In the genomic region with DNA sequence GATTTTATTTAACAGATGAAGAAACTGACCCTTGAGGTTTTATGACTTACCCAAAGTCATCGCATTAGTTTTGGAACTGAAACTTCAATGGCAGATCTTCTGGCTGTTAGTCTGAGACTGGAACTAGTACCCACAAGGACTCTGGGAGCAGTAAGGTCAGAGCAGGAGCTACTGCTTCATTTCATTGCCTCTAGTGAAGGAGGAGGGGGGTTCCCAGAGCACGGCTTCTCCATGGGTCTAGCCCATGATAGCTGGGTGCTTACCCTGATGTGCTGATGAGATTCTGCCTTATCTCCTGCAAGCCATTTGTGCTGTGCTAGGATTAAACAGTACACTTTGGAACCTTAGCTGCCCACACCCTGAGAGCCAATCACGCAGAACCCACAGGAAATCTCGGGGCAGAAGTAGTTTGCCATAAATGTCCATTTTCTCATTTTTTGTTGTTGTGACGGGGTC, we compare ENCODE assay signal across 12 cellular contexts. TPM values are rescaled to one million over a fixed set of nuclear protein-coding genes. Genes with fewer than 3 reads are reported as not detected.
DNase-seq lines count a peak whose midpoint lies in the region; ATAC-seq, FAIRE-seq and TF ChIP-seq lines count a peak whose summit lies in the region.
"Had no signal": no experiment of that assay in that cellular context is flagged by ENCODE, and none has a peak within 500 bp of the region (broad histone marks: within the 10 kb centered on the region; RNA-seq: fewer than 3 reads in every experiment).

No MANE protein-coding gene starts in this region.

- no peak for FAIRE-seq in HepG2 (lab: Jason Lieb, UNC)

- WGBS in HepG2 (ENCODE audit: low lambda C conversion rate), result 94% methylated on average over 5 of the region's 5 CpGs

- no peaks in the 10 kb centered on the region for H3K9me3 Mint-ChIP-seq in natural killer cell
- H3K9me3 Mint-ChIP-seq: nephron had no signal

- no peak overlapping the region for H3K9ac ChIP-seq in HepG2 (ENCODE audit: insufficient read depth, low read depth, low read length)

- ATAC-seq in HG02610 (IDR thresholded peaks at IDR 0.05; ENCODE audit: unreplicated experiment) (peak; percentile 61), HG03457 (IDR thresholded peaks at IDR 0.05; ENCODE audit: unreplicated experiment) (peak; percentile 50), HepG2 (no peak), natural killer cell (no peak)
- ATAC-seq: SK-N-SH treated with all-trans-retinoic acid at 6 μM for 48 hours had no signal

- no peaks in the 10 kb centered on the region for H4K20me1 ChIP-seq in HepG2 (ENCODE audit: insufficient read depth, low read length)

- BruUV-seq in HepG2 (replicated peaks; lab: Mats Ljungman, UMichigan), result no TSS peak

- H3K4me1 Mint-ChIP-seq in natural killer cell, result peaks cover 3 to 9% of the 10 kb centered on the region in 2 donors
- H3K4me1 Mint-ChIP-seq: nephron had no signal

- H3K4me1 ChIP-seq in HepG2 (ENCODE audit: insufficient read depth, low read length), result peaks cover 15% of the 10 kb centered on the region

- H3K27ac Mint-ChIP-seq in natural killer cell, result no peak overlapping the region
- H3K27ac Mint-ChIP-seq: nephron had no signal

- no peak for TF ChIP-seq CTCF in GM06990 (IDR thresholded peaks at IDR 0.05; ENCODE audit: insufficient read depth, low read length, poor library complexity, severe bottlenecking)
- no peak for TF ChIP-seq CTCF in HepG2 (CRISPR knock-in tag; IDR thresholded peaks at IDR 0.05)
- TF ChIP-seq CTCF in natural killer cell (IDR thresholded peaks at IDR 0.05), result no peak

- H2AFZ ChIP-seq in HepG2 (ENCODE audit: low read length), result no peak overlapping the region

- no peaks in the 10 kb centered on the region for H3K27me3 Mint-ChIP-seq in natural killer cell (ENCODE audit: low read depth in 2 of 2)

- H3K36me3 Mint-ChIP-seq in natural killer cell, result no peaks in the 10 kb centered on the region

- H3K4me2 ChIP-seq in HepG2 (ENCODE audit: low read depth, low read length), result no peak overlapping the region

- POLR2A ChIA-PET in HepG2 (lab: Yijun Ruan, JAX), result interaction anchor here (0.8 to 1.0 kb wide), 2 partner anchors 12 to 27 kb away, joined by 3 read pairs; no protein-coding TSS in a partner anchor

- TF ChIP-seq EP300 in HepG2 (IDR thresholded peaks at IDR 0.05; ENCODE audit: low read depth in 2 of 2, low read length in 2 of 2) (no peak), HepG2 (CRISPR knock-in tag; IDR thresholded peaks at IDR 0.05; ENCODE audit: borderline replicate concordance) (no peak)

- peaks cover 5% of the 10 kb centered on the region for H3K79me2 ChIP-seq in HepG2 (ENCODE audit: insufficient read depth, low read length)

- H3K4me3 ChIP-seq in GM06990 (replicated peaks; ENCODE audit: low read depth, low read length) (peak overlapping the region; percentile 23), HepG2 (replicated peaks in 1 of 3; ENCODE audit: insufficient read depth in 1 of 3, low read depth in 2 of 3, low read length in 3 of 3) (no peak overlapping the region)

- TF ChIP-seq POLR2A in HepG2 (IDR thresholded peaks at IDR 0.05; ENCODE audit: insufficient read depth in 1 of 2, low read depth in 2 of 2, low read length in 2 of 2), result no peak

- no peak overlapping the region for H3K4me3 Mint-ChIP-seq in natural killer cell

- TF ChIP-seq RAD21 in HepG2 (CRISPR knock-in tag; IDR thresholded peaks at IDR 0.05), result no peak

- H3K27ac ChIP-seq in HepG2 (ENCODE audit: extremely low read length, insufficient read depth, low read length), result no peak overlapping the region
- H3K27ac ChIP-seq: epithelial cell of prostate had no signal

- peak; percentile 50 for DNase-seq in GM06990 (ENCODE audit: extremely low read depth, insufficient read length)
- DNase-seq in GM19238 (ENCODE audit: insufficient read length, low spot score), result peak; percentile 30
- no peak for DNase-seq in HepG2 (ENCODE audit: low spot score)
- no peak for DNase-seq in natural killer cell
- no peak for DNase-seq in KBM-7
- DNase-seq in stimulated activated CD8-positive, alpha-beta memory T cell treated with anti-CD3 and anti-CD28 coated beads, Interleukin-4, amount 100 ng/mL, for 48 hours, result no peak
- DNase-seq: NCI-H2171 treated with DMSO at 0.1 percent for 48 hours had no signal

- CTCF ChIA-PET in HepG2 (lab: Yijun Ruan, JAX; ENCODE audit: low intra/inter-chr PET ratio, low total read pairs), result no interaction called here

- H3K36me3 ChIP-seq in GM06990 (ENCODE audit: control insufficient read depth, insufficient read depth, low read length) (no peaks in the 10 kb centered on the region), HepG2 (replicated peaks in 1 of 2; ENCODE audit: control insufficient read depth in 1 of 2, insufficient read depth in 2 of 2, low read length in 2 of 2) (no peaks in the 10 kb centered on the region; a peak in 1 of 5 replicates)

- in situ Hi-C loops in HepG2 (cut with HindIII; ENCODE audit: extremely low pct_ligation_motif_present, low pct_unique_long_range_greater_than_20kb), result no loop called here
- in situ Hi-C loops in KBM-7 (cut with MboI; ENCODE audit: low pct_unique_long_range_greater_than_20kb, low sequenced_read_pairs), result no loop called here

- H3K27me3 ChIP-seq in GM06990 (replicated peaks; ENCODE audit: control insufficient read depth, insufficient read depth, low read length) (no peaks in the 10 kb centered on the region), HepG2 (ENCODE audit: control insufficient read depth in 1 of 2, insufficient read depth in 2 of 2, low read length in 2 of 2) (no peaks in the 10 kb centered on the region)

- H3K9me3 ChIP-seq in HepG2 (ENCODE audit: low read length), result no peaks in the 10 kb centered on the region

- intact Hi-C loops in HepG2 (cut with micrococcal nuclease; ENCODE audit: unreplicated experiment), result no loop called here
- intact Hi-C loops in natural killer cell (cut with micrococcal nuclease), result no loop called here

RNA-seq across cellular contexts. Expression of a gene that starts 5.4 kb away (rescaled TPM):
- total RNA-seq in HepG2 (2016; rRNA removed; fragmentation: Illumina TruSeq; extraction: Trizol) (57.2 and 57.4 TPM in 2 replicates), natural killer cell (10 to 100 TPM; 25.6 to 30.6 (median 26.3) TPM)
- 73.8 and 75.1 TPM in 2 replicates for total RNA-seq in HepG2 (2016; cell fraction: cytosol; rRNA removed; fragmentation: Illumina TruSeq; extraction: Trizol; ENCODE audit: low read depth)
- 56.9 and 57.3 TPM in 2 replicates for total RNA-seq in HepG2 (2016; cell fraction: insoluble cytoplasmic fraction; rRNA removed; fragmentation: Illumina TruSeq; extraction: Trizol)
- total RNA-seq in HepG2 (2016; cell fraction: membrane; rRNA removed; fragmentation: Illumina TruSeq; extraction: Trizol), result 90.4 and 92.3 TPM in 2 replicates
- 37.2 and 39.3 TPM in 2 replicates for total RNA-seq in HepG2 (2016; cell fraction: nucleus; rRNA removed; fragmentation: Illumina TruSeq; extraction: Trizol)
- polyA plus RNA-seq in HepG2 (2011; rRNA removed), result 12.7 and 14.5 TPM in 2 replicates
- 12.8 and 14.0 TPM in 2 replicates for polyA plus RNA-seq in HepG2 (2011; cell fraction: cytosol; rRNA removed)
- polyA plus RNA-seq in HepG2 (2011; cell fraction: nucleus; rRNA removed), result 10.4 and 11.6 TPM in 2 replicates
- 21.0 and 21.2 TPM in 2 replicates for polyA plus RNA-seq in HepG2 (2012)
- polyA plus RNA-seq in HepG2 (2016; cell fraction: cytosol; fragmentation: Illumina TruSeq; extraction: Trizol; ENCODE audit: low read depth), result 75.3 and 82.0 TPM in 2 replicates
- 46.3 and 47.8 TPM in 2 replicates for polyA plus RNA-seq in HepG2 (2016; cell fraction: insoluble cytoplasmic fraction; fragmentation: Illumina TruSeq; extraction: Trizol; ENCODE audit: low read depth)
- 68.9 and 69.5 TPM in 2 replicates for polyA plus RNA-seq in HepG2 (2016; cell fraction: membrane; fragmentation: Illumina TruSeq; extraction: Trizol; ENCODE audit: low read depth)
- polyA plus RNA-seq in HepG2 (2016; cell fraction: nucleus; fragmentation: Illumina TruSeq; extraction: Trizol; ENCODE audit: insufficient read depth, low read depth), result 43.7 and 45.2 TPM in 2 replicates
- 10.4 and 15.6 TPM in 2 replicates for polyA minus RNA-seq in HepG2 (2011; rRNA and poly(A)+ RNA removed; ENCODE audit: low replicate concordance)
- 11.1 and 12.0 TPM in 2 replicates for polyA minus RNA-seq in HepG2 (2011; cell fraction: cytosol; rRNA and poly(A)+ RNA removed)
- 17.3 and 19.1 TPM in 2 replicates for polyA minus RNA-seq in HepG2 (2011; cell fraction: nucleus; rRNA and poly(A)+ RNA removed)

RNA-seq across cellular contexts. Expression of a gene that starts 11.5 kb away (rescaled TPM):
- total RNA-seq in HepG2 (2016; rRNA removed; fragmentation: Illumina TruSeq; extraction: Trizol) (3,686 and 4,415 TPM in 2 replicates), natural killer cell (1,000 to 10,000 TPM in 2 of 3 donors, 100 to 1,000 TPM in 1; 815 to 1,068 (median 1,001) TPM)
- 5,456 and 6,100 TPM in 2 replicates for total RNA-seq in HepG2 (2016; cell fraction: cytosol; rRNA removed; fragmentation: Illumina TruSeq; extraction: Trizol; ENCODE audit: low read depth)
- total RNA-seq in HepG2 (2016; cell fraction: insoluble cytoplasmic fraction; rRNA removed; fragmentation: Illumina TruSeq; extraction: Trizol), result 3,753 and 4,559 TPM in 2 replicates
- total RNA-seq in HepG2 (2016; cell fraction: membrane; rRNA removed; fragmentation: Illumina TruSeq; extraction: Trizol), result 7,013 and 7,026 TPM in 2 replicates
- total RNA-seq in HepG2 (2016; cell fraction: nucleus; rRNA removed; fragmentation: Illumina TruSeq; extraction: Trizol), result 1,357 and 1,550 TPM in 2 replicates
- 3,283 and 4,040 TPM in 2 replicates for polyA plus RNA-seq in HepG2 (2011; rRNA removed)
- 3,092 and 3,668 TPM in 2 replicates for polyA plus RNA-seq in HepG2 (2011; cell fraction: cytosol; rRNA removed)
- 687 and 772 TPM in 2 replicates for polyA plus RNA-seq in HepG2 (2011; cell fraction: nucleus; rRNA removed)
- 3,723 and 4,459 TPM in 2 replicates for polyA plus RNA-seq in HepG2 (2012)
- polyA plus RNA-seq in HepG2 (2016; cell fraction: cytosol; fragmentation: Illumina TruSeq; extraction: Trizol; ENCODE audit: low read depth), result 5,030 and 5,352 TPM in 2 replicates
- 4,110 and 4,812 TPM in 2 replicates for polyA plus RNA-seq in HepG2 (2016; cell fraction: insoluble cytoplasmic fraction; fragmentation: Illumina TruSeq; extraction: Trizol; ENCODE audit: low read depth)
- polyA plus RNA-seq in HepG2 (2016; cell fraction: membrane; fragmentation: Illumina TruSeq; extraction: Trizol; ENCODE audit: low read depth), result 6,339 and 6,476 TPM in 2 replicates
- 2,377 and 2,486 TPM in 2 replicates for polyA plus RNA-seq in HepG2 (2016; cell fraction: nucleus; fragmentation: Illumina TruSeq; extraction: Trizol; ENCODE audit: insufficient read depth, low read depth)
- 217 and 248 TPM in 2 replicates for polyA minus RNA-seq in HepG2 (2011; rRNA and poly(A)+ RNA removed; ENCODE audit: low replicate concordance)
- 598 and 688 TPM in 2 replicates for polyA minus RNA-seq in HepG2 (2011; cell fraction: cytosol; rRNA and poly(A)+ RNA removed)
- 243 and 285 TPM in 2 replicates for polyA minus RNA-seq in HepG2 (2011; cell fraction: nucleus; rRNA and poly(A)+ RNA removed)

RNA-seq across cellular contexts. Expression of a gene that starts 31.4 kb away (rescaled TPM):
- total RNA-seq in HepG2 (2016; rRNA removed; fragmentation: Illumina TruSeq; extraction: Trizol) (2.5 and 3.0 TPM in 2 replicates), natural killer cell (under 1 TPM in 1 of 3 donors, not detected in 2; 0.61 TPM)
- total RNA-seq in HepG2 (2016; cell fraction: cytosol; rRNA removed; fragmentation: Illumina TruSeq; extraction: Trizol; ENCODE audit: low read depth), result 1.2 and 1.9 TPM in 2 replicates
- 2.5 and 3.0 TPM in 2 replicates for total RNA-seq in HepG2 (2016; cell fraction: insoluble cytoplasmic fraction; rRNA removed; fragmentation: Illumina TruSeq; extraction: Trizol)
- 2.2 and 2.3 TPM in 2 replicates for total RNA-seq in HepG2 (2016; cell fraction: membrane; rRNA removed; fragmentation: Illumina TruSeq; extraction: Trizol)
- 2.7 and 3.4 TPM in 2 replicates for total RNA-seq in HepG2 (2016; cell fraction: nucleus; rRNA removed; fragmentation: Illumina TruSeq; extraction: Trizol)
- polyA plus RNA-seq in HepG2 (2011; rRNA removed), result 1.5 and 2.6 TPM in 2 replicates
- 2.8 TPM in 2 replicates for polyA plus RNA-seq in HepG2 (2011; cell fraction: cytosol; rRNA removed)
- polyA plus RNA-seq in HepG2 (2011; cell fraction: nucleus; rRNA removed), result 4.0 and 4.6 TPM in 2 replicates
- polyA plus RNA-seq in HepG2 (2012), result 1.6 and 1.9 TPM in 2 replicates
- polyA plus RNA-seq in HepG2 (2016; cell fraction: cytosol; fragmentation: Illumina TruSeq; extraction: Trizol; ENCODE audit: low read depth), result 0.71 and 0.78 TPM in 2 replicates
- polyA plus RNA-seq in HepG2 (2016; cell fraction: insoluble cytoplasmic fraction; fragmentation: Illumina TruSeq; extraction: Trizol; ENCODE audit: low read depth), result 2.0 and 3.6 TPM in 2 replicates
- polyA plus RNA-seq in HepG2 (2016; cell fraction: membrane; fragmentation: Illumina TruSeq; extraction: Trizol; ENCODE audit: low read depth), result 1.5 TPM in 2 replicates
- polyA plus RNA-seq in HepG2 (2016; cell fraction: nucleus; fragmentation: Illumina TruSeq; extraction: Trizol; ENCODE audit: insufficient read depth, low read depth), result 5.0 and 5.6 TPM in 2 replicates
- 1.8 TPM in 1 of 2 replicates, not detected in the other for polyA minus RNA-seq in HepG2 (2011; rRNA and poly(A)+ RNA removed; ENCODE audit: low replicate concordance)
- 0.69 and 1.3 TPM in 2 replicates for polyA minus RNA-seq in HepG2 (2011; cell fraction: cytosol; rRNA and poly(A)+ RNA removed)
- 2.6 and 2.8 TPM in 2 replicates for polyA minus RNA-seq in HepG2 (2011; cell fraction: nucleus; rRNA and poly(A)+ RNA removed)

RNA-seq across cellular contexts. Expression of a gene that starts 44.2 kb away (rescaled TPM):
- total RNA-seq in HepG2 (2016; rRNA removed; fragmentation: Illumina TruSeq; extraction: Trizol) (123 and 135 TPM in 2 replicates), natural killer cell (10 to 100 TPM; 15.9 to 23.0 (median 17.4) TPM)
- total RNA-seq in HepG2 (2016; cell fraction: cytosol; rRNA removed; fragmentation: Illumina TruSeq; extraction: Trizol; ENCODE audit: low read depth), result 16.6 and 17.0 TPM in 2 replicates
- total RNA-seq in HepG2 (2016; cell fraction: insoluble cytoplasmic fraction; rRNA removed; fragmentation: Illumina TruSeq; extraction: Trizol), result 124 and 138 TPM in 2 replicates
- total RNA-seq in HepG2 (2016; cell fraction: membrane; rRNA removed; fragmentation: Illumina TruSeq; extraction: Trizol), result 45.5 and 47.8 TPM in 2 replicates
- total RNA-seq in HepG2 (2016; cell fraction: nucleus; rRNA removed; fragmentation: Illumina TruSeq; extraction: Trizol), result 54.5 and 64.3 TPM in 2 replicates
- polyA plus RNA-seq in HepG2 (2011; rRNA removed), result 21.3 and 28.7 TPM in 2 replicates
- polyA plus RNA-seq in HepG2 (2011; cell fraction: cytosol; rRNA removed), result 22.7 and 24.5 TPM in 2 replicates
- polyA plus RNA-seq in HepG2 (2011; cell fraction: nucleus; rRNA removed), result 16.1 and 17.6 TPM in 2 replicates
- polyA plus RNA-seq in HepG2 (2012), result 22.9 and 33.0 TPM in 2 replicates
- polyA plus RNA-seq in HepG2 (2016; cell fraction: cytosol; fragmentation: Illumina TruSeq; extraction: Trizol; ENCODE audit: low read depth), result 20.5 and 20.6 TPM in 2 replicates
- 160 TPM in 2 replicates for polyA plus RNA-seq in HepG2 (2016; cell fraction: insoluble cytoplasmic fraction; fragmentation: Illumina TruSeq; extraction: Trizol; ENCODE audit: low read depth)
- polyA plus RNA-seq in HepG2 (2016; cell fraction: membrane; fragmentation: Illumina TruSeq; extraction: Trizol; ENCODE audit: low read depth), result 42.7 and 43.1 TPM in 2 replicates
- 92.2 and 100 TPM in 2 replicates for polyA plus RNA-seq in HepG2 (2016; cell fraction: nucleus; fragmentation: Illumina TruSeq; extraction: Trizol; ENCODE audit: insufficient read depth, low read depth)
- polyA minus RNA-seq in HepG2 (2011; rRNA and poly(A)+ RNA removed; ENCODE audit: low replicate concordance), result 15.1 and 19.1 TPM in 2 replicates
- polyA minus RNA-seq in HepG2 (2011; cell fraction: cytosol; rRNA and poly(A)+ RNA removed), result 13.2 and 18.8 TPM in 2 replicates
- polyA minus RNA-seq in HepG2 (2011; cell fraction: nucleus; rRNA and poly(A)+ RNA removed), result 19.3 and 23.8 TPM in 2 replicates

Comparison
In these comparisons a context has a peak if more than half of its experiments do, and no peak if none do; other contexts are left out.
1. DNase-seq: peak in GM06990 (single experiment) and GM19238 (single experiment); none in HepG2 (single experiment), natural killer cell (single experiment), KBM-7 (single experiment) and stimulated activated CD8-positive, alpha-beta memory T cell treated with anti-CD3 and anti-CD28 coated beads, Interleukin-4, amount 100 ng/mL, for 48 hours (single experiment).
2. ATAC-seq: peak in HG02610 (single experiment) and HG03457 (single experiment); none in HepG2 (single experiment) and natural killer cell (0 of 3).